Comparison of ENCODE assay signal across 9 cellular contexts in genomic region chr6:129748901-129749748, GRCh38. TPM values are rescaled to one million over a fixed set of nuclear protein-coding genes. Genes with fewer than 3 reads are reported as not detected.
A peak's percentile ranks its signal among the peaks of the same experiment; 100 is the strongest.
DNase-seq lines count a peak whose midpoint lies in the region; ATAC-seq and TF ChIP-seq lines count a peak whose summit lies in the region.
"Had no signal": no experiment of that assay in that cellular context is flagged by ENCODE, and none has a peak within 500 bp of the region (broad histone marks: within the 10 kb centered on the region; RNA-seq: fewer than 3 reads in every experiment).

No MANE protein-coding gene starts in this region.

- peak overlapping the region; percentile 3 for H3K4me3 ChIP-seq in A673 (ENCODE audit: low read depth, low read length, poor library complexity, severe bottlenecking)

- H3K27me3 ChIP-seq in A673 (replicated peaks; ENCODE audit: insufficient read depth, low read depth, low read length, poor library complexity) = no peaks in the 10 kb centered on the region

- H3K9me3 ChIP-seq in A673 (ENCODE audit: low read depth, low read length, poor library complexity, severe bottlenecking) = no peaks in the 10 kb centered on the region

- H3K36me3 Mint-ChIP-seq in activated CD4-positive, alpha-beta memory T cell treated with anti-CD3 and anti-CD28 coated beads for 36 hours = no peaks in the 10 kb centered on the region

- POLR2A ChIA-PET in A673 (lab: Charles Lee; ENCODE audit: low non-redundant PET) = no interaction called here
- POLR2A ChIA-PET in activated CD4-positive, alpha-beta memory T cell treated with anti-CD3 and anti-CD28 coated beads for 36 hours (lab: Charles Lee) = interaction anchor here (0.9 to 1.5 kb wide), 2 partner anchors 53 to 76 kb away, joined by 3 to 4 read pairs; no protein-coding TSS in a partner anchor

- no peaks in the 10 kb centered on the region for H3K9me3 Mint-ChIP-seq in activated CD4-positive, alpha-beta memory T cell treated with anti-CD3 and anti-CD28 coated beads for 36 hours

- DNase-seq in A673 (ENCODE audit: low spot score) (peak; percentile 49), iris pigment epithelial cell (ENCODE audit: low read depth) (peak; percentile 66), NCI-H128 (lab: John Stamatoyannopoulos, UW; ENCODE audit: unreplicated experiment) (no peak), DMS153 treated with DMSO at 0.1 percent for 48 hours (lab: John Stamatoyannopoulos, UW; ENCODE audit: unreplicated experiment) (no peak)
- no peak for DNase-seq in activated CD4-positive, alpha-beta memory T cell treated with anti-CD3 and anti-CD28 coated beads for 36 hours
- DNase-seq in stimulated activated CD8-positive, alpha-beta memory T cell treated with anti-CD3 and anti-CD28 coated beads, Interleukin-4, amount 100 ng/mL, for 48 hours = no peak
- DNase-seq: NCI-H1048 had no signal

- peak overlapping the region; percentile 91 for H3K27ac Mint-ChIP-seq in activated CD4-positive, alpha-beta memory T cell treated with anti-CD3 and anti-CD28 coated beads for 36 hours

- intact Hi-C loops in A673 (cut with micrococcal nuclease; ENCODE audit: unreplicated experiment) = no loop called here
- intact Hi-C loops in activated CD4-positive, alpha-beta memory T cell treated with anti-CD3 and anti-CD28 coated beads for 36 hours (cut with micrococcal nuclease) = loop anchor here (1.0 to 2.0 kb wide), 7 partner anchors 14 to 1228 kb away; partner anchors contain the start of gene PTPRK

- H3K4me1 ChIP-seq in A673 (ENCODE audit: insufficient read depth, low read length, poor library complexity, severe bottlenecking) = peaks cover 54% of the 10 kb centered on the region

- peak overlapping the region; percentile 59 for H3K27ac ChIP-seq in A673 (ENCODE audit: low read depth, low read length, poor library complexity, severe bottlenecking)

- no peaks in the 10 kb centered on the region for H3K27me3 Mint-ChIP-seq in activated CD4-positive, alpha-beta memory T cell treated with anti-CD3 and anti-CD28 coated beads for 36 hours

- BruUV-seq in A673 (replicated peaks; lab: Mats Ljungman, UMichigan) = no TSS peak

- TF ChIP-seq CTCF in A673 (conservative IDR thresholded peaks at IDR 0.05; ENCODE audit: low read depth, low read length) = no peak

- CTCF ChIA-PET in A673 (lab: Charles Lee) = no interaction called here
- CTCF ChIA-PET in activated CD4-positive, alpha-beta memory T cell treated with anti-CD3 and anti-CD28 coated beads for 36 hours (lab: Charles Lee) = interaction anchor here (0.7 to 3.1 kb wide), 17 partner anchors 11 to 296 kb away, joined by 3 to 18 read pairs (median 3); no protein-coding TSS in a partner anchor

- H3K4me1 Mint-ChIP-seq in activated CD4-positive, alpha-beta memory T cell treated with anti-CD3 and anti-CD28 coated beads for 36 hours (ENCODE audit: low read depth) = peaks cover 54% of the 10 kb centered on the region

- ATAC-seq in GM21390 (IDR thresholded peaks at IDR 0.05; ENCODE audit: unreplicated experiment) = peak; percentile 22
- ATAC-seq in GM18498 (IDR thresholded peaks at IDR 0.05; ENCODE audit: unreplicated experiment) = no peak

- no peaks in the 10 kb centered on the region for H3K36me3 ChIP-seq in A673 (ENCODE audit: insufficient read depth, low read length, poor library complexity, severe bottlenecking)

- H3K4me3 Mint-ChIP-seq in activated CD4-positive, alpha-beta memory T cell treated with anti-CD3 and anti-CD28 coated beads for 36 hours = peak overlapping the region; percentile 63

RNA-seq across cellular contexts. Expression of gene ARHGAP18, which starts 39.1 kb away (rescaled TPM):
- total RNA-seq in A673 (2021) = 12.7 and 14.2 TPM in 2 replicates
- 1 to 10 TPM; 7.0 to 9.2 TPM for total RNA-seq in activated CD4-positive, alpha-beta memory T cell treated with anti-CD3 and anti-CD28 coated beads for 36 hours

Comparison
In these comparisons a context has a peak if more than half of its experiments do, and no peak if none do; other contexts are left out.
1. DNase-seq: peak in A673 (single experiment) and iris pigment epithelial cell (single experiment); none in activated CD4-positive, alpha-beta memory T cell treated with anti-CD3 and anti-CD28 coated beads for 36 hours (single experiment), NCI-H128 (single experiment), DMS153 treated with DMSO at 0.1 percent for 48 hours (single experiment) and stimulated activated CD8-positive, alpha-beta memory T cell treated with anti-CD3 and anti-CD28 coated beads, Interleukin-4, amount 100 ng/mL, for 48 hours (single experiment).